In genomic region chr3:53668872-53669271, GRCh38 we compare ENCODE assay signal across 12 cellular contexts.
DNase-seq lines count a peak whose midpoint lies in the region; ATAC-seq and TF ChIP-seq lines count a peak whose summit lies in the region.
"Had no signal": no experiment of that assay in that cellular context is flagged by ENCODE, and none has a peak within 500 bp of the region (broad histone marks: within the 10 kb centered on the region; RNA-seq: fewer than 3 reads in every experiment).

No MANE protein-coding gene starts in this region.

- H3K27me3 ChIP-seq in cardiac muscle cell (no peaks in the 10 kb centered on the region), smooth muscle cell (ENCODE audit: low read depth) (peaks cover 47% of the 10 kb centered on the region)

- H3K79me2 ChIP-seq in smooth muscle cell (ENCODE audit: low read depth) = no peaks in the 10 kb centered on the region

- TF ChIP-seq POLR2A in NB4 (IDR thresholded peaks at IDR 0.05; ENCODE audit: extremely low read depth, insufficient read length) = no peak

- TF ChIP-seq CTCF in cardiac muscle cell (IDR thresholded peaks at IDR 0.05; ENCODE audit: low read depth, low read length) (peak; percentile 51), NB4 (IDR thresholded peaks at IDR 0.05; ENCODE audit: low read depth, low read length) (peak; percentile 48), epithelial cell of esophagus (IDR thresholded peaks at IDR 0.05; ENCODE audit: insufficient read depth, low read depth, low read length, missing control alignments) (peak; percentile 39), smooth muscle cell (IDR thresholded peaks at IDR 0.05; ENCODE audit: borderline replicate concordance, insufficient read depth, poor library complexity, severe bottlenecking) (peak; percentile 33)

- H4K20me1 ChIP-seq in smooth muscle cell (ENCODE audit: low read depth) = no peaks in the 10 kb centered on the region

- H3F3A ChIP-seq in smooth muscle cell (ENCODE audit: low read depth) = no peaks in the 10 kb centered on the region

- ATAC-seq in Right ventricle myocardium inferior (no peak), HG02588 (IDR thresholded peaks at IDR 0.05; ENCODE audit: unreplicated experiment) (no peak), GM19397 (IDR thresholded peaks at IDR 0.05; ENCODE audit: unreplicated experiment) (no peak)
- ATAC-seq: stimulated activated naive CD8-positive, alpha-beta T cell treated with anti-CD3 and anti-CD28 coated beads, Interleukin-15, Interleukin-2, amounts not matched to agents 100 U/mL and 50 U/mL, for 24 hours had no signal

- H3K36me3 ChIP-seq in cardiac muscle cell = no peaks in the 10 kb centered on the region
- H3K36me3 ChIP-seq in smooth muscle cell (ENCODE audit: low read depth) = no peaks in the 10 kb centered on the region

- no peak overlapping the region for H3K4me2 ChIP-seq in smooth muscle cell

- H3K4me3 ChIP-seq in cardiac muscle cell (no peak overlapping the region), NB4 (ENCODE audit: low read depth, low read length) (no peak overlapping the region), epithelial cell of esophagus (ENCODE audit: low read length) (no peak overlapping the region), smooth muscle cell (no peak overlapping the region)
- H3K4me3 ChIP-seq: lung had no signal

- H2AFZ ChIP-seq in smooth muscle cell (ENCODE audit: low read depth) = no peak overlapping the region

- WGBS in smooth muscle cell (ENCODE audit: low lambda C conversion rate) = 26% methylated on average over 2 of the region's 2 CpGs

- DNase-seq in cardiac muscle cell (ENCODE audit: low read depth in 1 of 2, low spot score in 1 of 2) (peak; percentile 16 to 26), Right ventricle myocardium inferior (ENCODE audit: missing footprints) (no peak), NB4 (ENCODE audit: low read depth) (peak; percentile 11), epithelial cell of esophagus (ENCODE audit: low read depth) (no peak), smooth muscle cell (lab: John Stamatoyannopoulos, UW; ENCODE audit: unreplicated experiment) (no peak), pons (ENCODE audit: low spot score) (no peak)
- DNase-seq: CD4-positive, CD25-positive, alpha-beta regulatory T cell; NCI-H2107; stimulated activated naive CD8-positive, alpha-beta T cell treated with anti-CD3 and anti-CD28 coated beads, Interleukin-15, Interleukin-2, amounts not matched to agents 100 U/mL and 50 U/mL, for 24 hours had no signal

- H3K9me3 ChIP-seq in cardiac muscle cell (ENCODE audit: low read depth) = no peaks in the 10 kb centered on the region
- H3K9me3 ChIP-seq in smooth muscle cell (replicated peaks; ENCODE audit: low read depth) = no peaks in the 10 kb centered on the region

- peak overlapping the region; percentile 19 for H3K27ac ChIP-seq in cardiac muscle cell
- no peak overlapping the region for H3K27ac ChIP-seq in smooth muscle cell (ENCODE audit: low read depth)

- intact Hi-C loops in Right ventricle myocardium inferior (cut with DNase I) = no loop called here

- H3K4me1 ChIP-seq in cardiac muscle cell (ENCODE audit: low read depth) (peaks cover 37% of the 10 kb centered on the region), smooth muscle cell (ENCODE audit: low read depth) (no peaks in the 10 kb centered on the region)

- no peak overlapping the region for H3K9ac ChIP-seq in smooth muscle cell (ENCODE audit: low read depth)

Comparison
In these comparisons a context has a peak if more than half of its experiments do, and no peak if none do; other contexts are left out.
1. DNase-seq: peak in cardiac muscle cell (2 of 2) and NB4 (single experiment); none in Right ventricle myocardium inferior (single experiment), epithelial cell of esophagus (single experiment), smooth muscle cell (single experiment) and pons (single experiment).
2. Peak in every context shown above with its lines, with median percentiles within 50 percentile points of each other: CTCF ChIP-seq.